Comparison of ENCODE assay signal across 25 cellular contexts in the genomic region with DNA sequence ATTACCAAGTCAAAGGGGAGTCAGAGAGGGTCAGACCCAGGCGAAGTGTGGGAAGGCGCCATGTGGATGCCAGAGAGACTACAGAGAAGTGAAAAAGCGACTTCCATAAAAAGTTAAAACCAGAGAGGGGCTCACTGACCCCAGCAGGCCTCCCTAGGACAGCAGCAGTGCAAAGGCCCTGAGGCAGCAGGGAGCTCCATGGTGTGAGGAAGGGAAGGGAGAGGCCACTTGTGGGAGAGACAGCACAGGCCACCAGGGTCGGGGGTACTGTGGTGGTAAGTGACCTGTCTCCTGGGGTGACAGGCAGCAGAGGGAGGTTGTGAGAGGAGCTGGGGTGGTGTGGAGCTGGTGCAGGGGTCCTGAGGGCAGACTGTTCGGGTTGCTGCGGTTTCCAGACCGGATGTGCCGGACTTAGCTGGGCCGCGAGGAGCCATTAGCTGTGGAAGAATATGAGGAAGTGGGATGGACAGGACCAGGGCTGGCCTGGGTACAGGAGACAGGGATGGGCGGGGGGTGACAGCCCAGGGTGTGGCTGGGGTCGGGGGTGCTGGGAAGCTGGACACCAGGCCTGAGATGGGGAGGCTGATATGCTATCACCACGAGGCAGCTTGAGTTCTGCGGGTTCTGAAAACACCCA. TPM values are rescaled to one million over a fixed set of nuclear protein-coding genes. Genes with fewer than 3 reads are reported as not detected.
A peak's percentile ranks its signal among the peaks of the same experiment; 100 is the strongest.
DNase-seq lines count a peak whose midpoint lies in the region; ATAC-seq lines count a peak whose summit lies in the region.
"Had no signal": no experiment of that assay in that cellular context is flagged by ENCODE, and none has a peak within 500 bp of the region (broad histone marks: within the 10 kb centered on the region; RNA-seq: fewer than 3 reads in every experiment).

No MANE protein-coding gene starts in this region.

- CTCF ChIA-PET in activated CD4-positive, alpha-beta T cell treated with anti-CD3 and anti-CD28 coated beads, Interleukin-2, amount 10 ng/mL, durations not matched to agents 7 days and 5 days (lab: Charles Lee) = interaction anchor here (1.0 to 5.2 kb wide), 7 partner anchors 10 to 62 kb away, joined by 3 to 33 read pairs (median 5); a partner anchor contains a TSS
- CTCF ChIA-PET in naive thymus-derived CD4-positive, alpha-beta T cell (lab: Charles Lee) = interaction anchor here (1.3 to 1.6 kb wide), 2 partner anchors 10 to 30 kb away, joined by 3 to 4 read pairs; no protein-coding TSS in a partner anchor

- no peaks in the 10 kb centered on the region for H3K4me1 ChIP-seq in naive thymus-derived CD4-positive, alpha-beta T cell (ENCODE audit: control insufficient read depth in 2 of 2, insufficient read depth in 2 of 2, low read length in 2 of 2)
- H3K4me1 ChIP-seq: A549, breast epithelium, suprapubic skin, vagina had no signal

- H3K4me3 Mint-ChIP-seq in activated CD4-positive, alpha-beta T cell treated with anti-CD3 and anti-CD28 coated beads, Interleukin-2, amount 10 ng/mL, durations not matched to agents 7 days and 5 days = no peak overlapping the region
- H3K4me3 Mint-ChIP-seq in activated naive CD8-positive, alpha-beta T cell treated with anti-CD3 and anti-CD28 coated beads, Interleukin-2, amount 50 U/mL, for 24 hours = no peak overlapping the region
- peak overlapping the region in 2 of 10 donors; percentile 4 to 45 for H3K4me3 Mint-ChIP-seq in naive thymus-derived CD4-positive, alpha-beta T cell

- no peaks in the 10 kb centered on the region for H3K9me3 Mint-ChIP-seq in activated CD4-positive, alpha-beta T cell treated with anti-CD3 and anti-CD28 coated beads, Interleukin-2, amount 10 ng/mL, durations not matched to agents 7 days and 5 days
- H3K9me3 Mint-ChIP-seq in activated naive CD8-positive, alpha-beta T cell treated with anti-CD3 and anti-CD28 coated beads, Interleukin-2, amount 50 U/mL, for 24 hours = no peaks in the 10 kb centered on the region
- H3K9me3 Mint-ChIP-seq in naive thymus-derived CD4-positive, alpha-beta T cell = peaks cover 0 to 5% (median 0%) of the 10 kb centered on the region in 11 donors

- no peak overlapping the region for H3K27ac ChIP-seq in naive thymus-derived CD4-positive, alpha-beta T cell (ENCODE audit: low read depth, low read length)
- H3K27ac ChIP-seq: A549, breast epithelium, suprapubic skin, vagina had no signal

- no peak overlapping the region for H3K4me3 ChIP-seq in naive thymus-derived CD4-positive, alpha-beta T cell (ENCODE audit: low read length)
- H3K4me3 ChIP-seq: A549, breast epithelium, smooth muscle cell, suprapubic skin, vagina had no signal

- H3K9me3 ChIP-seq in naive thymus-derived CD4-positive, alpha-beta T cell (ENCODE audit: control insufficient read depth in 2 of 3, low read length in 3 of 3) = no peaks in the 10 kb centered on the region
- H3K9me3 ChIP-seq: A549, breast epithelium, suprapubic skin, vagina had no signal

- no peak for ATAC-seq in activated naive CD8-positive, alpha-beta T cell treated with anti-CD3 and anti-CD28 coated beads, Interleukin-2, amount 50 U/mL, for 24 hours
- ATAC-seq in naive thymus-derived CD4-positive, alpha-beta T cell = no peak

- H3K27me3 ChIP-seq in naive thymus-derived CD4-positive, alpha-beta T cell (ENCODE audit: control insufficient read depth in 2 of 2, insufficient read depth in 2 of 2, low read length in 2 of 2) = no peaks in the 10 kb centered on the region
- H3K27me3 ChIP-seq: breast epithelium, suprapubic skin, vagina had no signal

- peak overlapping the region; percentile 46 for H3K27ac Mint-ChIP-seq in activated CD4-positive, alpha-beta T cell treated with anti-CD3 and anti-CD28 coated beads, Interleukin-2, amount 10 ng/mL, durations not matched to agents 7 days and 5 days
- peak overlapping the region; percentile 30 for H3K27ac Mint-ChIP-seq in activated naive CD8-positive, alpha-beta T cell treated with anti-CD3 and anti-CD28 coated beads, Interleukin-2, amount 50 U/mL, for 24 hours
- H3K27ac Mint-ChIP-seq in naive thymus-derived CD4-positive, alpha-beta T cell = peak overlapping the region in 7 of 9 donors; percentile 32 to 81 (median 63)

- no peak for DNase-seq in activated CD4-positive, alpha-beta T cell treated with anti-CD3 and anti-CD28 coated beads, Interleukin-2, amount 10 ng/mL, durations not matched to agents 7 days and 5 days
- DNase-seq in activated CD4-positive, alpha-beta T cell treated with anti-CD3 and anti-CD28 coated beads, Interleukin-2, amount 50 U/mL, for 4 hours = no peak
- DNase-seq in CMK (ENCODE audit: low read depth) (peak; percentile 86), EL (no peak)
- DNase-seq in activated naive CD8-positive, alpha-beta T cell treated with anti-CD3 and anti-CD28 coated beads, Interleukin-2, amount 50 U/mL, for 24 hours = no peak
- peak in 1 of 9 donors; percentile 4 for DNase-seq in naive thymus-derived CD4-positive, alpha-beta T cell
- no peak for DNase-seq in stimulated activated CD4-positive, alpha-beta T cell treated with anti-CD3 and anti-CD28 coated beads, Interleukin-2, amount 100 ng/mL, for 48 hours
- DNase-seq in activated CD8-positive, alpha-beta memory T cell treated with anti-CD3 and anti-CD28 coated beads, Interleukin-2, amount 50 U/mL, for 48 hours = no peak
- DNase-seq: activated CD4-positive, alpha-beta T cell treated with anti-CD3 and anti-CD28 coated beads for 1 hour; C1 segment of cervical spinal cord; cortex of kidney; DMS53; HCEC 1CT; mesenchymal stem cell; NCI-H1417 treated with DMSO at 0.1 percent for 48 hours; NCI-H526; SHP77 treated with DMSO at 0.1 percent for 48 hours; stimulated activated CD4-positive, alpha-beta T cell treated with anti-CD3 and anti-CD28 coated beads, Interleukin-4, amount 100 ng/mL, for 4 hours; T-helper 9 cell had no signal

- no peaks in the 10 kb centered on the region for H3K27me3 Mint-ChIP-seq in activated CD4-positive, alpha-beta T cell treated with anti-CD3 and anti-CD28 coated beads, Interleukin-2, amount 10 ng/mL, durations not matched to agents 7 days and 5 days
- no peaks in the 10 kb centered on the region for H3K27me3 Mint-ChIP-seq in activated naive CD8-positive, alpha-beta T cell treated with anti-CD3 and anti-CD28 coated beads, Interleukin-2, amount 50 U/mL, for 24 hours
- no peaks in the 10 kb centered on the region for H3K27me3 Mint-ChIP-seq in naive thymus-derived CD4-positive, alpha-beta T cell

- intact Hi-C loops in naive thymus-derived CD4-positive, alpha-beta T cell (cut with micrococcal nuclease) = no loop called here

- no peaks in the 10 kb centered on the region for H3K4me1 Mint-ChIP-seq in activated CD4-positive, alpha-beta T cell treated with anti-CD3 and anti-CD28 coated beads, Interleukin-2, amount 10 ng/mL, durations not matched to agents 7 days and 5 days
- peaks cover 2% of the 10 kb centered on the region for H3K4me1 Mint-ChIP-seq in activated naive CD8-positive, alpha-beta T cell treated with anti-CD3 and anti-CD28 coated beads, Interleukin-2, amount 50 U/mL, for 24 hours
- H3K4me1 Mint-ChIP-seq in naive thymus-derived CD4-positive, alpha-beta T cell = peaks cover 0 to 8% (median 5%) of the 10 kb centered on the region in 7 donors

- POLR2A ChIA-PET in activated CD4-positive, alpha-beta T cell treated with anti-CD3 and anti-CD28 coated beads, Interleukin-2, amount 10 ng/mL, durations not matched to agents 7 days and 5 days (lab: Charles Lee) = interaction anchor here (0.6 kb wide), 1 partner anchor 612 kb away, joined by 3 read pairs; no protein-coding TSS in a partner anchor
- POLR2A ChIA-PET in naive thymus-derived CD4-positive, alpha-beta T cell (lab: Charles Lee) = interaction anchor here (1.3 to 3.3 kb wide), 7 partner anchors 11 to 32 kb away, joined by 5 to 14 read pairs (median 6); a partner anchor contains a TSS

- peaks cover 43% of the 10 kb centered on the region for H3K36me3 Mint-ChIP-seq in activated CD4-positive, alpha-beta T cell treated with anti-CD3 and anti-CD28 coated beads, Interleukin-2, amount 10 ng/mL, durations not matched to agents 7 days and 5 days (ENCODE audit: low read depth)
- H3K36me3 Mint-ChIP-seq in activated naive CD8-positive, alpha-beta T cell treated with anti-CD3 and anti-CD28 coated beads, Interleukin-2, amount 50 U/mL, for 24 hours (ENCODE audit: low read depth) = peaks cover 31% of the 10 kb centered on the region
- H3K36me3 Mint-ChIP-seq in naive thymus-derived CD4-positive, alpha-beta T cell = peaks cover 8 to 31% (median 18%) of the 10 kb centered on the region in 5 donors

- H3K36me3 ChIP-seq in naive thymus-derived CD4-positive, alpha-beta T cell (ENCODE audit: control insufficient read depth in 2 of 3, insufficient read depth in 3 of 3, low read length in 3 of 3) = peaks cover 12 to 95% (median 28%) of the 10 kb centered on the region in 3 experiments

RNA-seq across cellular contexts. Expression of a gene that starts 22.6 kb away (rescaled TPM):
- 10 to 100 TPM; 32.6 to 34.1 TPM for total RNA-seq in activated CD4-positive, alpha-beta T cell treated with anti-CD3 and anti-CD28 coated beads, Interleukin-2, amount 10 ng/mL, durations not matched to agents 7 days and 5 days
- 100 to 1,000 TPM in 1 of 5 experiments, 10 to 100 TPM in 4; 35.1 to 124 (median 79.2) TPM for total RNA-seq in naive thymus-derived CD4-positive, alpha-beta T cell
- 1 to 10 TPM; 2.1 to 4.3 TPM for polyA plus RNA-seq in naive thymus-derived CD4-positive, alpha-beta T cell

RNA-seq across cellular contexts. Expression of a gene that starts 32.2 kb away (rescaled TPM):
- total RNA-seq in activated CD4-positive, alpha-beta T cell treated with anti-CD3 and anti-CD28 coated beads, Interleukin-2, amount 10 ng/mL, durations not matched to agents 7 days and 5 days = not detected
- total RNA-seq in naive thymus-derived CD4-positive, alpha-beta T cell = not detected
- not detected for polyA plus RNA-seq in naive thymus-derived CD4-positive, alpha-beta T cell
- total RNA-seq: smooth muscle cell, vagina had no signal
- polyA plus RNA-seq: neural cell, smooth muscle cell had no signal

RNA-seq across cellular contexts. Expression of a gene that starts 32.9 kb away (rescaled TPM):
- total RNA-seq in activated CD4-positive, alpha-beta T cell treated with anti-CD3 and anti-CD28 coated beads, Interleukin-2, amount 10 ng/mL, durations not matched to agents 7 days and 5 days = 100 to 1,000 TPM; 132 to 148 TPM
- total RNA-seq in naive thymus-derived CD4-positive, alpha-beta T cell = 100 to 1,000 TPM; 121 to 164 (median 134) TPM
- polyA plus RNA-seq in naive thymus-derived CD4-positive, alpha-beta T cell = 100 to 1,000 TPM in 1 of 2 donors, 10 to 100 TPM in 1; 69.2 to 115 TPM
